ENCODE assay signal across 25 cellular contexts in genomic region chr7:152902870-152903860, GRCh38.
"Had no signal": no experiment of that assay in that cellular context is flagged by ENCODE, and none has a peak within 500 bp of the region (broad histone marks: within the 10 kb centered on the region; RNA-seq: fewer than 3 reads in every experiment).

No MANE protein-coding gene starts in this region.

- H3K27me3 ChIP-seq: colonic mucosa, foreskin keratinocyte, pancreas, right lobe of liver, spleen, stomach, upper lobe of left lung, vagina had no signal

- ATAC-seq: foreskin keratinocyte; left cardiac atrium; lower lobe of right lung; psoas muscle; right lobe of liver; stimulated activated memory B cell treated with anti-CD40 and anti-IgM and Interleukin-4, amounts not matched to agents 10 μg/mL and 1 μg/mL and 100 μg/mL, for 72 hours had no signal

- H3K4me1 ChIP-seq: colonic mucosa, foreskin keratinocyte, lower lobe of right lung, spleen, stomach had no signal

- DNase-seq: colonic mucosa; dermis blood vessel endothelial cell; effector CD4-positive, alpha-beta T cell; endodermal cell; erythroblast; foreskin keratinocyte; immature natural killer cell; left cardiac atrium; left ventricle myocardium inferior; lower lobe of right lung; naive B cell; pancreas; psoas muscle; retina; right lobe of liver; spleen; stimulated activated CD4-positive, alpha-beta T cell treated with anti-CD3 and anti-CD28 coated beads, Interleukin-15, amount 100 ng/mL, for 24 hours; stimulated activated CD4-positive, alpha-beta T cell treated with anti-CD3 and anti-CD28 coated beads, Interleukin-1b, Interleukin-23, amount 100 ng/mL, for 48 hours; stimulated activated CD4-positive, alpha-beta T cell treated with anti-CD3 and anti-CD28 coated beads, Interleukin-4, amount 100 ng/mL, for 24 hours; stomach had no signal

- H3K4me3 ChIP-seq: colonic mucosa, left ventricle myocardium inferior, lower lobe of right lung, pancreas, psoas muscle, right lobe of liver, spleen, stomach, upper lobe of left lung, vagina had no signal

- FAIRE-seq: endothelial cell of umbilical vein, keratinocyte, pancreas had no signal

- H3K36me3 ChIP-seq: colonic mucosa, left ventricle myocardium inferior, lower lobe of right lung, pancreas, right lobe of liver, spleen, stomach, upper lobe of left lung, vagina had no signal

- H3K9me3 ChIP-seq: colonic mucosa, left ventricle myocardium inferior, lower lobe of right lung, pancreas, psoas muscle, right lobe of liver, spleen, stomach, upper lobe of left lung, vagina had no signal

- H3K27ac ChIP-seq: colonic mucosa, foreskin keratinocyte, left ventricle myocardium inferior, lower lobe of right lung, pancreas, psoas muscle, spleen, stomach, upper lobe of left lung, vagina had no signal
